In the genomic region with DNA sequence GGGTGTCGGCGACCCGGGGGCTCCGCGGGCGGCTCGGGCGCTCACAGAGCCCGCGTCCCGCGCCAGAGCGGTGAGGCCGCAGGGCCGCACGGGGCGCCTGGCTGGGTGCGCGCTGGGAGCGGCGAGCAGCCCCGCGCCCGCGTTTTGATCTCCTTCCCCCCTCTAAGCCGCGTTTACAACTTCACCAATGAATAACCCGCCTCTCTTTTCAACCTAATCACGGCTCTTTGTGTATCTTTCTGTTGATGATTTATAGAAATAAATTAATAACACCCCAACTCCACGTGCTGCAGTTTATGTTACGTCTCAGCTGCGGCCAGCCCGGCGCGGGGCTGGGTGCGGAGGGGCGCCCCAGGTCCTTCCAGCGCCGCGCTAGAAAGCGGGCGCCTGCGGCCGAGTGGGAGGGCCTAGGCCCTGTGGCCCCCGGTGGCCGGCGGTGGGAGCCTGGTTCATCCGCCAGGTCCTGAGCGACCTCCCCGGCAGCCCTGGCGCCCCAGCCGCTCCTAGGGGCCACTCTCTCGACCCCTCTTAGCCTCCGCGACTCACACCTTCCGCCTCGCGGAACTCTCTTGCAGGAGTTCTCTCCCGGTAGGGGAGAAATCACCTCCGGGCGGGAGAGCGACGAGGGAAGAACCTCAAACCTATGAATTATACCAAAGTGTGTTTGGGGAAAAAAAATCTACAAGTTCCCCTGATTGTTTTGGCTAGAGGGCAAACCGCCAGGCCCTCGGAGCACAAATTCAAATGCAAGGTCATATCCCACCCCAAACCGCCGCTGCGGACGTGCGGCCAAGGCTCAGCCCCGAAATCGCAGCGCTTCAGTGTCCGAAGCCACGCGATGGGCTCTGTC, we compare ENCODE assay signal across 1 cellular context.
TF ChIP-seq lines count a peak whose summit lies in the region.

No MANE protein-coding gene starts in this region.

TF ChIP-seq in GM23338, 12 proteins besides CTCF, POLR2A, EP300 and RAD21 (continued from another document):
- TF ChIP-seq, protein P1, sequence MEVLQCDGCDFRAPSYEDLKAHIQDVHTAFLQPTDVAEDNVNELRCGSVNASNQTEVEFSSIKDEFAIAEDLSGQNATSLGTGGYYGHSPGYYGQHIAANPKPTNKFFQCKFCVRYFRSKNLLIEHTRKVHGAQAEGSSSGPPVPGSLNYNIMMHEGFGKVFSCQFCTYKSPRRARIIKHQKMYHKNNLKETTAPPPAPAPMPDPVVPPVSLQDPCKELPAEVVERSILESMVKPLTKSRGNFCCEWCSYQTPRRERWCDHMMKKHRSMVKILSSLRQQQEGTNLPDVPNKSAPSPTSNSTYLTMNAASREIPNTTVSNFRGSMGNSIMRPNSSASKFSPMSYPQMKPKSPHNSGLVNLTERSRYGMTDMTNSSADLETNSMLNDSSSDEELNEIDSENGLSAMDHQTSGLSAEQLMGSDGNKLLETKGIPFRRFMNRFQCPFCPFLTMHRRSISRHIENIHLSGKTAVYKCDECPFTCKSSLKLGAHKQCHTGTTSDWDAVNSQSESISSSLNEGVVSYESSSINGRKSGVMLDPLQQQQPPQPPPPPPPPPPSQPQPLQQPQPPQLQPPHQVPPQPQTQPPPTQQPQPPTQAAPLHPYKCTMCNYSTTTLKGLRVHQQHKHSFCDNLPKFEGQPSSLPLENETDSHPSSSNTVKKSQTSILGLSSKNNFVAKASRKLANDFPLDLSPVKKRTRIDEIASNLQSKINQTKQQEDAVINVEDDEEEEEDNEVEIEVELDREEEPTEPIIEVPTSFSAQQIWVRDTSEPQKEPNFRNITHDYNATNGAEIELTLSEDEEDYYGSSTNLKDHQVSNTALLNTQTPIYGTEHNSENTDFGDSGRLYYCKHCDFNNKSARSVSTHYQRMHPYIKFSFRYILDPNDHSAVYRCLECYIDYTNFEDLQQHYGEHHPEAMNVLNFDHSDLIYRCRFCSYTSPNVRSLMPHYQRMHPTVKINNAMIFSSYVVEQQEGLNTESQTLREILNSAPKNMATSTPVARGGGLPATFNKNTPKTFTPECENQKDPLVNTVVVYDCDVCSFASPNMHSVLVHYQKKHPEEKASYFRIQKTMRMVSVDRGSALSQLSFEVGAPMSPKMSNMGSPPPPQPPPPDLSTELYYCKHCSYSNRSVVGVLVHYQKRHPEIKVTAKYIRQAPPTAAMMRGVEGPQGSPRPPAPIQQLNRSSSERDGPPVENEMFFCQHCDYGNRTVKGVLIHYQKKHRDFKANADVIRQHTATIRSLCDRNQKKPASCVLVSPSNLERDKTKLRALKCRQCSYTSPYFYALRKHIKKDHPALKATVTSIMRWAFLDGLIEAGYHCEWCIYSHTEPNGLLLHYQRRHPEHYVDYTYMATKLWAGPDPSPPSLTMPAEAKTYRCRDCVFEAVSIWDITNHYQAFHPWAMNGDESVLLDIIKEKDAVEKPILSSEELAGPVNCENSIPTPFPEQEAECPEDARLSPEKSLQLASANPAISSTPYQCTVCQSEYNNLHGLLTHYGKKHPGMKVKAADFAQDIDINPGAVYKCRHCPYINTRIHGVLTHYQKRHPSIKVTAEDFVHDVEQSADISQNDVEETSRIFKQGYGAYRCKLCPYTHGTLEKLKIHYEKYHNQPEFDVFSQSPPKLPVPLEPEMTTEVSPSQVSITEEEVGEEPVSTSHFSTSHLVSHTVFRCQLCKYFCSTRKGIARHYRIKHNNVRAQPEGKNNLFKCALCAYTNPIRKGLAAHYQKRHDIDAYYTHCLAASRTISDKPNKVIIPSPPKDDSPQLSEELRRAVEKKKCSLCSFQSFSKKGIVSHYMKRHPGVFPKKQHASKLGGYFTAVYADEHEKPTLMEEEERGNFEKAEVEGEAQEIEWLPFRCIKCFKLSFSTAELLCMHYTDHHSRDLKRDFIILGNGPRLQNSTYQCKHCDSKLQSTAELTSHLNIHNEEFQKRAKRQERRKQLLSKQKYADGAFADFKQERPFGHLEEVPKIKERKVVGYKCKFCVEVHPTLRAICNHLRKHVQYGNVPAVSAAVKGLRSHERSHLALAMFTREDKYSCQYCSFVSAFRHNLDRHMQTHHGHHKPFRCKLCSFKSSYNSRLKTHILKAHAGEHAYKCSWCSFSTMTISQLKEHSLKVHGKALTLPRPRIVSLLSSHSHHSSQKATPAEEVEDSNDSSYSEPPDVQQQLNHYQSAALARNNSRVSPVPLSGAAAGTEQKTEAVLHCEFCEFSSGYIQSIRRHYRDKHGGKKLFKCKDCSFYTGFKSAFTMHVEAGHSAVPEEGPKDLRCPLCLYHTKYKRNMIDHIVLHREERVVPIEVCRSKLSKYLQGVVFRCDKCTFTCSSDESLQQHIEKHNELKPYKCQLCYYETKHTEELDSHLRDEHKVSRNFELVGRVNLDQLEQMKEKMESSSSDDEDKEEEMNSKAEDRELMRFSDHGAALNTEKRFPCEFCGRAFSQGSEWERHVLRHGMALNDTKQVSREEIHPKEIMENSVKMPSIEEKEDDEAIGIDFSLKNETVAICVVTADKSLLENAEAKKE (CRISPR knock-in tag; IDR thresholded peaks at IDR 0.05): no peak
